8 cellular contexts compared by ENCODE assay signal in the genomic region with DNA sequence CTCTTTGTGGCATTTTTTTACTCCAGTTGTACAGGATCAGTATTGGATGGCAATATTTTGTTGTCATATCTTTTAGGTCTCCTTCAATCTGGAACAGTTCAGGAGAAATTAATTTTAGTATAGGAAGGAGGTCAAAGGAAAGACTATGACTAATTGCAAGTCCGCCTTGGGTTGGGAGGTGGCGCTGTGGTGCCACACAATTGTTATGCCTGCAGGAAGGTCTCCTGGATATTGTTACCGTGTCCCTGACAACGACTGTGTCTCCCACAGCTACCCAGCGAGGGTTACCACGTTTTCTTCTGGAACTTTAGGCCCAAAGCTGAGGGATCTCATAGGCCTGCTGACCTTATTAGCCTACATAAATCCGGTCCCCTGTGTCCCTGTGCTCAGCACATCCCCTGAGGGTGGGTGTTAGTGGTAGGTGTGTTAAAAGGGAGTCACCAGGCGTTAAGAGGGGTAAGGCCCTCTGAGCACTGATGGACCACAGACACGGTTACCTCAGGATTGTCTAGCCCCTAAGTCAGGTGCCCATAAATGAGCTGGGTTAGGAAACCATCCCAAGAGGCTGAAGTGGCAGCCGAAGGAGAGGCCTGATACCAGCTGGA. TPM values are rescaled to one million over a fixed set of nuclear protein-coding genes. Genes with fewer than 3 reads are reported as not detected.
A peak's percentile ranks its signal among the peaks of the same experiment; 100 is the strongest.
DNase-seq lines count a peak whose midpoint lies in the region; ATAC-seq, FAIRE-seq and TF ChIP-seq lines count a peak whose summit lies in the region.

No MANE protein-coding gene starts in this region.

- peaks cover 0 to 7% of the 10 kb centered on the region in 2 experiments; a peak in 2 of 5 replicates for H3K4me1 ChIP-seq in K562 (replicated peaks in 1 of 2; ENCODE audit: control insufficient read depth in 2 of 2, insufficient read depth in 2 of 2, low read length in 2 of 2)

- WGBS in K562 (ENCODE audit: insufficient coverage, low coverage, missing lambda C conversion rate) = 6% methylated on average over 10 of the region's 10 CpGs

- H2AFZ ChIP-seq in K562 (ENCODE audit: low read depth, low read length) = 0 out of 2 replicates have a peak overlapping the region, but pooled peaks have one; percentile 18

- H3K9me3 ChIP-seq in K562 (replicated peaks; ENCODE audit: control insufficient read depth, insufficient read depth, low read depth, low read length) = no peaks in the 10 kb centered on the region

- TF ChIP-seq RAD21 in K562 (CRISPR knock-in tag; conservative IDR thresholded peaks at IDR 0.05 in 1 of 2, IDR thresholded peaks at IDR 0.05 in 1 of 2) = peak; percentile 67 to 85

- FAIRE-seq in K562 (lab: Jason Lieb, UNC) = peak; percentile 90

- H3K27me3 ChIP-seq in H7 (ENCODE audit: control insufficient read depth, insufficient read depth, low read length) (no peaks in the 10 kb centered on the region), K562 (ENCODE audit: control insufficient read depth in 2 of 2, insufficient read depth in 2 of 2, low read length in 2 of 2) (peaks cover 2 to 4% of the 10 kb centered on the region in 2 experiments; a peak in 2 of 5 replicates)

- no peak overlapping the region for H3K9ac ChIP-seq in K562 (ENCODE audit: insufficient read depth in 1 of 2, low read depth in 2 of 2, low read length in 2 of 2)

- no peak overlapping the region for H3K4me3 ChIP-seq in H7 (ENCODE audit: insufficient read depth, low read depth, low read length)
- H3K4me3 ChIP-seq in K562 = no peak overlapping the region

- no peaks in the 10 kb centered on the region for H3K9me1 ChIP-seq in K562 (ENCODE audit: control insufficient read depth, insufficient read depth, low read length)

- ATAC-seq in K562 (peak; percentile 91), GM18520 (IDR thresholded peaks at IDR 0.05; ENCODE audit: unreplicated experiment) (no peak)

- TF ChIP-seq POLR2A in K562 (conservative IDR thresholded peaks at IDR 0.05) = no peak

- peak; percentile 59 for DNase-seq in DMS53 treated with DMSO at 0.1 percent for 48 hours (lab: John Stamatoyannopoulos, UW; ENCODE audit: unreplicated experiment)
- peak; percentile 57 for DNase-seq in H7
- peak; percentile 71 for DNase-seq in NCI-H146 (lab: John Stamatoyannopoulos, UW)
- peak; percentile 41 for DNase-seq in T-helper 9 cell
- DNase-seq in K562 (ENCODE audit: extremely low read depth in 1 of 4, low spot score in 3 of 4) = peak; percentile 35 to 69 (median 49)
- peak; percentile 70 for DNase-seq in inferior parietal cortex (ENCODE audit: extremely low spot score)
- DNase-seq in stimulated activated CD4-positive, alpha-beta T cell treated with anti-CD3 and anti-CD28 coated beads, Interleukin-15, amount 100 ng/mL, for 1 hour (ENCODE audit: low read depth in 1 of 2, low spot score in 1 of 2) = peak; percentile 8 to 32

- no peaks in the 10 kb centered on the region for H3K79me2 ChIP-seq in K562 (ENCODE audit: control insufficient read depth, insufficient read depth, low read length)

- no peak for TF ChIP-seq EP300 in K562 (IDR thresholded peaks at IDR 0.05; ENCODE audit: low read length)

- H3K4me2 ChIP-seq in K562 (ENCODE audit: insufficient read depth, low read length) = no peak overlapping the region

- TF ChIP-seq CTCF in K562 (IDR thresholded peaks at IDR 0.05 in 2 of 3, conservative IDR thresholded peaks at IDR 0.05 in 1 of 3; ENCODE audit: insufficient read depth in 2 of 3, low read depth in 1 of 3, low read length in 3 of 3) = peak; percentile 79 to 92 (median 91)

- no peak overlapping the region for H3K27ac ChIP-seq in K562 (ENCODE audit: extremely low read depth, low read depth, low read length)

- H3K36me3 ChIP-seq in H7 (replicated peaks; ENCODE audit: control insufficient read depth, insufficient read depth, low read length) = no peaks in the 10 kb centered on the region
- H3K36me3 ChIP-seq in K562 (ENCODE audit: control insufficient read depth, insufficient read depth, low read length) = no peaks in the 10 kb centered on the region

- intact Hi-C loops in K562 (cut with micrococcal nuclease) = loop anchor here (1.0 to 10.0 kb wide), 6 partner anchors 110 to 1053 kb away; a partner anchor contains a TSS

- POLR2A ChIA-PET in K562 (lab: Yijun Ruan, JAX) = no interaction called here

- CTCF ChIA-PET in K562 (lab: Yijun Ruan, JAX; ENCODE audit: low intra/inter-chr PET ratio) = interaction anchor here (0.6 to 2.9 kb wide), 10 partner anchors 113 to 1050 kb away, joined by 3 to 17 read pairs (median 4); a partner anchor contains a TSS

- BruUV-seq in K562 (replicated peaks; lab: Mats Ljungman, UMichigan) = no TSS peak

- no peaks in the 10 kb centered on the region for H4K20me1 ChIP-seq in K562 (replicated peaks; ENCODE audit: control insufficient read depth, insufficient read depth, low read length)

- in situ Hi-C loops in K562 (cut with MboI) = loop anchor here (25.0 kb wide), 2 partner anchors 235 to 360 kb away; no protein-coding TSS in a partner anchor

TF ChIP-seq in K562, 482 proteins besides CTCF, POLR2A, EP300 and RAD21 (continues in another document):
- no peak for TF ChIP-seq NUFIP1 (IDR thresholded peaks at IDR 0.05; ENCODE audit: partially characterized antibody)
- no peak for TF ChIP-seq RBBP5 (IDR thresholded peaks at IDR 0.05; ENCODE audit: borderline replicate concordance, insufficient read depth, low read length, poor library complexity, severe bottlenecking)
- TF ChIP-seq, protein P1, sequence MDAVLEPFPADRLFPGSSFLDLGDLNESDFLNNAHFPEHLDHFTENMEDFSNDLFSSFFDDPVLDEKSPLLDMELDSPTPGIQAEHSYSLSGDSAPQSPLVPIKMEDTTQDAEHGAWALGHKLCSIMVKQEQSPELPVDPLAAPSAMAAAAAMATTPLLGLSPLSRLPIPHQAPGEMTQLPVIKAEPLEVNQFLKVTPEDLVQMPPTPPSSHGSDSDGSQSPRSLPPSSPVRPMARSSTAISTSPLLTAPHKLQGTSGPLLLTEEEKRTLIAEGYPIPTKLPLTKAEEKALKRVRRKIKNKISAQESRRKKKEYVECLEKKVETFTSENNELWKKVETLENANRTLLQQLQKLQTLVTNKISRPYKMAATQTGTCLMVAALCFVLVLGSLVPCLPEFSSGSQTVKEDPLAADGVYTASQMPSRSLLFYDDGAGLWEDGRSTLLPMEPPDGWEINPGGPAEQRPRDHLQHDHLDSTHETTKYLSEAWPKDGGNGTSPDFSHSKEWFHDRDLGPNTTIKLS (IDR thresholded peaks at IDR 0.05; ENCODE audit: borderline replicate concordance, low read depth) = no peak
- TF ChIP-seq MCM3 (IDR thresholded peaks at IDR 0.05) = no peak
- no peak for TF ChIP-seq DDX20 (tag; IDR thresholded peaks at IDR 0.05; ENCODE audit: low read depth)
- TF ChIP-seq, protein P2, sequence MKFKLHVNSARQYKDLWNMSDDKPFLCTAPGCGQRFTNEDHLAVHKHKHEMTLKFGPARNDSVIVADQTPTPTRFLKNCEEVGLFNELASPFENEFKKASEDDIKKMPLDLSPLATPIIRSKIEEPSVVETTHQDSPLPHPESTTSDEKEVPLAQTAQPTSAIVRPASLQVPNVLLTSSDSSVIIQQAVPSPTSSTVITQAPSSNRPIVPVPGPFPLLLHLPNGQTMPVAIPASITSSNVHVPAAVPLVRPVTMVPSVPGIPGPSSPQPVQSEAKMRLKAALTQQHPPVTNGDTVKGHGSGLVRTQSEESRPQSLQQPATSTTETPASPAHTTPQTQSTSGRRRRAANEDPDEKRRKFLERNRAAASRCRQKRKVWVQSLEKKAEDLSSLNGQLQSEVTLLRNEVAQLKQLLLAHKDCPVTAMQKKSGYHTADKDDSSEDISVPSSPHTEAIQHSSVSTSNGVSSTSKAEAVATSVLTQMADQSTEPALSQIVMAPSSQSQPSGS (CRISPR knock-in tag; IDR thresholded peaks at IDR 0.05) = no peak
- TF ChIP-seq ZFX (CRISPR knock-in tag; IDR thresholded peaks at IDR 0.05) = no peak
- TF ChIP-seq ZFPM2 (CRISPR knock-in tag; IDR thresholded peaks at IDR 0.05) = no peak
- peak; percentile 59 for TF ChIP-seq SMC3 (conservative IDR thresholded peaks at IDR 0.05; ENCODE audit: insufficient read depth, low read depth, low read length)
- TF ChIP-seq, protein P3, sequence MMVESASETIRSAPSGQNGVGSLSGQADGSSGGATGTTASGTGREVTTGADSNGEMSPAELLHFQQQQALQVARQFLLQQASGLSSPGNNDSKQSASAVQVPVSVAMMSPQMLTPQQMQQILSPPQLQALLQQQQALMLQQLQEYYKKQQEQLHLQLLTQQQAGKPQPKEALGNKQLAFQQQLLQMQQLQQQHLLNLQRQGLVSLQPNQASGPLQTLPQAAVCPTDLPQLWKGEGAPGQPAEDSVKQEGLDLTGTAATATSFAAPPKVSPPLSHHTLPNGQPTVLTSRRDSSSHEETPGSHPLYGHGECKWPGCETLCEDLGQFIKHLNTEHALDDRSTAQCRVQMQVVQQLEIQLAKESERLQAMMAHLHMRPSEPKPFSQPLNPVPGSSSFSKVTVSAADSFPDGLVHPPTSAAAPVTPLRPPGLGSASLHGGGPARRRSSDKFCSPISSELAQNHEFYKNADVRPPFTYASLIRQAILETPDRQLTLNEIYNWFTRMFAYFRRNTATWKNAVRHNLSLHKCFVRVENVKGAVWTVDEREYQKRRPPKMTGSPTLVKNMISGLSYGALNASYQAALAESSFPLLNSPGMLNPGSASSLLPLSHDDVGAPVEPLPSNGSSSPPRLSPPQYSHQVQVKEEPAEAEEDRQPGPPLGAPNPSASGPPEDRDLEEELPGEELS (CRISPR knock-in tag; IDR thresholded peaks at IDR 0.05; ENCODE audit: borderline replicate concordance) = no peak
- TF ChIP-seq HDAC2 (IDR thresholded peaks at IDR 0.05) = no peak

RNA-seq across cellular contexts. Expression of a gene that starts 31.5 kb away (rescaled TPM):
- 0.42 TPM in 1 of 2 replicates, not detected in the other for total RNA-seq in H7 (2014; rRNA removed; shearing (Covaris generic))
- total RNA-seq in K562 (2011; cell fraction: chromatin; rRNA removed; ENCODE audit: low replicate concordance) = 0.21 TPM in 1 of 2 replicates, not detected in the other
- total RNA-seq in K562 (2011; cell fraction: nucleolus; rRNA removed) = not detected in 2 replicates
- not detected in 2 replicates for total RNA-seq in K562 (2011; cell fraction: nucleoplasm; rRNA removed)
- total RNA-seq in K562 (2014; rRNA removed) (0.41 and 0.59 TPM in 2 replicates), K562 (2014; rRNA removed; fragmentation: Illumina TruSeq; extraction: Trizol) (0.51 and 0.93 TPM in 2 replicates), K562 (2015; rRNA removed; fragmentation: Illumina TruSeq; extraction: Trizol) (0.14 and 0.19 TPM in 2 replicates), K562 (2021) (0.40 and 0.76 TPM in 2 replicates)
- polyA plus RNA-seq in K562 (2011; rRNA removed) (0.26 and 0.42 TPM in 2 replicates), K562 (2014; fragmentation: Illumina TruSeq; extraction: Trizol) (0.32 and 0.61 TPM in 2 replicates), K562 (2014; fragmentation: Nextera tagmentation; extraction: Ambion mirVana) (1 to 10 TPM in 1 of 2 experiments, under 1 TPM in 1; 0.80 to 1.2 TPM), K562 (2014; rRNA removed) (0.32 and 0.41 TPM in 2 replicates)
- 0.03 and 0.15 TPM in 2 replicates for polyA plus RNA-seq in K562 (2011; cell fraction: cytosol; rRNA removed)
- 0.35 TPM in 1 of 2 replicates, not detected in the other for polyA plus RNA-seq in K562 (2011; cell fraction: nucleus; rRNA removed)
- 0.36 and 0.64 TPM in 2 replicates for polyA plus RNA-seq in K562 (2012)
- 0.07 and 0.66 TPM in 2 replicates for polyA minus RNA-seq in K562 (2011; rRNA and poly(A)+ RNA removed)
- polyA minus RNA-seq in K562 (2011; cell fraction: cytosol; rRNA and poly(A)+ RNA removed) = not detected in 2 replicates
- polyA minus RNA-seq in K562 (2011; cell fraction: nucleus; rRNA and poly(A)+ RNA removed) = 0.11 and 0.13 TPM in 2 replicates

Comparison
In these comparisons a context has a peak if more than half of its experiments do, and no peak if none do; other contexts are left out.
1. DNase-seq: peak in every context shown above with its lines; median percentile 71 in NCI-H146; 70 in inferior parietal cortex; 59 in DMS53 treated with DMSO at 0.1 percent for 48 hours; 57 in H7; 49 in K562; 41 in T-helper 9 cell; 20 in stimulated activated CD4-positive, alpha-beta T cell treated with anti-CD3 and anti-CD28 coated beads, Interleukin-15, amount 100 ng/mL, for 1 hour.